ENCODE assay signal across 1 cellular context in genomic region chr14:20461230-20462141, GRCh38.
TF ChIP-seq lines count a peak whose summit lies in the region.

TSS of gene PIP4P1 (minus strand) at chr14:20461434. CDS start at chr14:20461325, 109 bp downstream.

TF ChIP-seq in K562, 482 proteins besides CTCF, POLR2A, EP300 and RAD21 (continued from another document):
- TF ChIP-seq MGA (IDR thresholded peaks at IDR 0.05), result peak; percentile 97
- no peak for TF ChIP-seq ATF1 (CRISPR knock-in tag; IDR thresholded peaks at IDR 0.05)
- TF ChIP-seq ATF1 (tag; IDR thresholded peaks at IDR 0.05), result peak; percentile 96
- peak; percentile 99 for TF ChIP-seq BHLHE40 (IDR thresholded peaks at IDR 0.05; ENCODE audit: low read length)
- TF ChIP-seq ASH1L (IDR thresholded peaks at IDR 0.05; ENCODE audit: borderline replicate concordance, low read depth, partially characterized antibody), result peak; percentile 89
- peak in 1 of 2 experiments; percentile 56; a peak in 1 of 4 replicates for TF ChIP-seq SRF (CRISPR knock-in tag; IDR thresholded peaks at IDR 0.05)
- TF ChIP-seq CEBPG (CRISPR knock-in tag; IDR thresholded peaks at IDR 0.05), result peak; percentile 57; the same call in 1 of the 2 replicates
- peak in 1 of 2 experiments; percentile 39; a peak in 1 of 4 replicates for TF ChIP-seq CEBPG (tag; conservative IDR thresholded peaks at IDR 0.05 in 1 of 2, IDR thresholded peaks at IDR 0.05 in 1 of 2)
